In genomic region chr21:33916200-33916567, GRCh38 we compare ENCODE assay signal across 8 cellular contexts. TPM values are rescaled to one million over a fixed set of nuclear protein-coding genes. Genes with fewer than 3 reads are reported as not detected.
DNase-seq lines count a peak whose midpoint lies in the region; ATAC-seq, FAIRE-seq and TF ChIP-seq lines count a peak whose summit lies in the region.

No MANE protein-coding gene starts in this region.

- no peak for DNase-seq in activated T-cell treated with anti-CD3 and anti-CD28 coated beads, Interleukin-2, amount 50 U/mL, for 72 hours
- DNase-seq in activated T-cell treated with anti-CD3 and anti-CD28 coated beads for 4 hours (no peak), adipocyte (ENCODE audit: low read depth) (no peak), HepG2 (ENCODE audit: low spot score) (no peak), upper lobe of left lung (no peak), D341Med (ENCODE audit: low spot score) (no peak), iPS-NIHi11 (ENCODE audit: low spot score) (no peak)

- no peaks in the 10 kb centered on the region for H4K20me1 ChIP-seq in HepG2 (ENCODE audit: insufficient read depth, low read length)

- no TSS peak for BruUV-seq in HepG2 (replicated peaks; lab: Mats Ljungman, UMichigan)

- H3K4me3 ChIP-seq in adipocyte (ENCODE audit: low read length) = peak overlapping the region; percentile 100
- peak overlapping the region; percentile 63 to 95 (median 90) for H3K4me3 ChIP-seq in HepG2 (replicated peaks in 1 of 3; ENCODE audit: insufficient read depth in 1 of 3, low read depth in 2 of 3, low read length in 3 of 3)
- H3K4me3 ChIP-seq in upper lobe of left lung = peak overlapping the region in 3 of 4 donors; percentile 77 to 92 (median 90)

- H3K79me2 ChIP-seq in HepG2 (ENCODE audit: insufficient read depth, low read length) = peaks cover 23% of the 10 kb centered on the region

- no peaks in the 10 kb centered on the region for H3K27me3 Mint-ChIP-seq in activated T-cell treated with anti-CD3 and anti-CD28 coated beads, Interleukin-2, amount 50 U/mL, for 72 hours (ENCODE audit: low read depth)

- TF ChIP-seq POLR2A in HepG2 (IDR thresholded peaks at IDR 0.05; ENCODE audit: insufficient read depth in 1 of 2, low read depth in 2 of 2, low read length in 2 of 2) = no peak
- TF ChIP-seq POLR2A in upper lobe of left lung (IDR thresholded peaks at IDR 0.05) = no peak

- TF ChIP-seq EP300 in HepG2 (IDR thresholded peaks at IDR 0.05; ENCODE audit: low read depth in 2 of 2, low read length in 2 of 2) = no peak
- TF ChIP-seq EP300 in HepG2 (CRISPR knock-in tag; IDR thresholded peaks at IDR 0.05; ENCODE audit: borderline replicate concordance) = no peak
- TF ChIP-seq EP300 in upper lobe of left lung (IDR thresholded peaks at IDR 0.05) = no peak

- POLR2A ChIA-PET in HepG2 (lab: Yijun Ruan, JAX) = no interaction called here

- peak overlapping the region; percentile 87 for H2AFZ ChIP-seq in HepG2 (ENCODE audit: low read length)

- peaks cover 4 to 17% of the 10 kb centered on the region in 2 donors for H3K36me3 Mint-ChIP-seq in activated T-cell treated with anti-CD3 and anti-CD28 coated beads, Interleukin-2, amount 50 U/mL, for 72 hours (ENCODE audit: insufficient read depth in 2 of 2)

- H3K4me1 ChIP-seq in adipocyte (ENCODE audit: control insufficient read depth, insufficient read depth, low read length) (peaks cover 16% of the 10 kb centered on the region), HepG2 (ENCODE audit: insufficient read depth, low read length) (peaks cover 50% of the 10 kb centered on the region), upper lobe of left lung (peaks cover 10 to 20% (median 16%) of the 10 kb centered on the region in 4 donors)

- no peaks in the 10 kb centered on the region for H3K9me3 Mint-ChIP-seq in activated T-cell treated with anti-CD3 and anti-CD28 coated beads, Interleukin-2, amount 50 U/mL, for 72 hours

- no peaks in the 10 kb centered on the region for H3K27me3 ChIP-seq in adipocyte (replicated peaks; ENCODE audit: control insufficient read depth, insufficient read depth, low read length)
- H3K27me3 ChIP-seq in HepG2 (ENCODE audit: control insufficient read depth in 1 of 2, insufficient read depth in 2 of 2, low read length in 2 of 2) = no peaks in the 10 kb centered on the region; a peak in 1 of 5 replicates
- no peaks in the 10 kb centered on the region for H3K27me3 ChIP-seq in upper lobe of left lung

- TF ChIP-seq RAD21 in HepG2 (CRISPR knock-in tag; IDR thresholded peaks at IDR 0.05) = no peak

- intact Hi-C loops in HepG2 (cut with micrococcal nuclease; ENCODE audit: unreplicated experiment) = no loop called here

- H3K4me2 ChIP-seq in HepG2 (ENCODE audit: low read depth, low read length) = peak overlapping the region; percentile 91

- H3K4me1 Mint-ChIP-seq in activated T-cell treated with anti-CD3 and anti-CD28 coated beads, Interleukin-2, amount 50 U/mL, for 72 hours (ENCODE audit: low read depth) = peaks cover 50% of the 10 kb centered on the region

- CTCF ChIA-PET in HepG2 (lab: Yijun Ruan, JAX; ENCODE audit: low intra/inter-chr PET ratio, low total read pairs) = interaction anchor here (1.5 kb wide), 1 partner anchor 432 kb away, joined by 3 read pairs; no protein-coding TSS in a partner anchor

- peak overlapping the region; percentile 100 for H3K27ac Mint-ChIP-seq in activated T-cell treated with anti-CD3 and anti-CD28 coated beads, Interleukin-2, amount 50 U/mL, for 72 hours

- H3K9me3 ChIP-seq in adipocyte (ENCODE audit: control insufficient read depth, low read length) (no peaks in the 10 kb centered on the region), HepG2 (ENCODE audit: low read length) (no peaks in the 10 kb centered on the region), upper lobe of left lung (no peaks in the 10 kb centered on the region)

- no peak for ATAC-seq in activated T-cell treated with anti-CD3 and anti-CD28 coated beads, Interleukin-2, amount 50 U/mL, for 72 hours (replicated peaks in 1 of 2)
- ATAC-seq in HepG2 (peak; percentile 8), upper lobe of left lung (ENCODE audit: low FRiP score in 2 of 2) (no peak), GM21515 (IDR thresholded peaks at IDR 0.05; ENCODE audit: unreplicated experiment) (no peak)

- H3K4me3 Mint-ChIP-seq in activated T-cell treated with anti-CD3 and anti-CD28 coated beads, Interleukin-2, amount 50 U/mL, for 72 hours = peak overlapping the region; percentile 98 to 100

- FAIRE-seq in HepG2 (lab: Jason Lieb, UNC) = no peak

- in situ Hi-C loops in HepG2 (cut with HindIII; ENCODE audit: extremely low pct_ligation_motif_present, low pct_unique_long_range_greater_than_20kb) = no loop called here

- H3K9ac ChIP-seq in adipocyte (ENCODE audit: low read length) (peak overlapping the region; percentile 99), HepG2 (ENCODE audit: insufficient read depth, low read depth, low read length) (peak overlapping the region; percentile 55)

- H3K36me3 ChIP-seq in adipocyte (ENCODE audit: control insufficient read depth, insufficient read depth, low read length, severe bottlenecking) (peaks cover 25% of the 10 kb centered on the region), HepG2 (replicated peaks in 1 of 2; ENCODE audit: control insufficient read depth in 1 of 2, insufficient read depth in 2 of 2, low read length in 2 of 2) (peaks cover 0 to 16% of the 10 kb centered on the region in 2 experiments; a peak in 4 of 5 replicates), upper lobe of left lung (peaks cover 5 to 24% (median 8%) of the 10 kb centered on the region in 4 donors)

- 45% methylated on average over 5 of the region's 5 CpGs for WGBS in HepG2 (ENCODE audit: low lambda C conversion rate)
- 58 to 64% methylated on average over 5 of the region's 5 CpGs for WGBS in upper lobe of left lung, 2 donors

- no peak overlapping the region for H3K27ac ChIP-seq in HepG2 (ENCODE audit: extremely low read length, insufficient read depth, low read length)
- H3K27ac ChIP-seq in upper lobe of left lung = peak overlapping the region; percentile 78 to 96 (median 88)

- TF ChIP-seq CTCF in HepG2 (CRISPR knock-in tag; IDR thresholded peaks at IDR 0.05) = no peak
- no peak for TF ChIP-seq CTCF in upper lobe of left lung (IDR thresholded peaks at IDR 0.05)

TF ChIP-seq in HepG2, 621 proteins besides CTCF, POLR2A, EP300 and RAD21:
- 0 out of 2 replicates have a peak, but pooled peaks have one; percentile 12 for TF ChIP-seq PHF21A (CRISPR knock-in tag; IDR thresholded peaks at IDR 0.05)
- TF ChIP-seq HINFP (CRISPR knock-in tag; IDR thresholded peaks at IDR 0.05; ENCODE audit: low read depth) = no peak

RNA-seq across cellular contexts. Expression of gene ATP5PO, which starts 0.6 kb away (rescaled TPM):
- 100 to 1,000 TPM; 217 to 230 TPM for total RNA-seq in activated T-cell treated with anti-CD3 and anti-CD28 coated beads, Interleukin-2, amount 50 U/mL, for 72 hours
- total RNA-seq in HepG2 (2016; rRNA removed; fragmentation: Illumina TruSeq; extraction: Trizol) (256 and 343 TPM in 2 replicates), upper lobe of left lung (100 to 1,000 TPM in 3 of 6 donors, 10 to 100 TPM in 3; 37.7 to 131 (median 102) TPM)
- 164 and 167 TPM in 2 replicates for total RNA-seq in HepG2 (2016; cell fraction: cytosol; rRNA removed; fragmentation: Illumina TruSeq; extraction: Trizol; ENCODE audit: low read depth)
- total RNA-seq in HepG2 (2016; cell fraction: insoluble cytoplasmic fraction; rRNA removed; fragmentation: Illumina TruSeq; extraction: Trizol) = 249 and 372 TPM in 2 replicates
- 151 and 155 TPM in 2 replicates for total RNA-seq in HepG2 (2016; cell fraction: membrane; rRNA removed; fragmentation: Illumina TruSeq; extraction: Trizol)
- 91.7 and 110 TPM in 2 replicates for total RNA-seq in HepG2 (2016; cell fraction: nucleus; rRNA removed; fragmentation: Illumina TruSeq; extraction: Trizol)
- polyA plus RNA-seq in HepG2 (2011; rRNA removed) = 210 and 297 TPM in 2 replicates
- polyA plus RNA-seq in HepG2 (2011; cell fraction: cytosol; rRNA removed) = 191 and 238 TPM in 2 replicates
- 57.6 and 58.8 TPM in 2 replicates for polyA plus RNA-seq in HepG2 (2011; cell fraction: nucleus; rRNA removed)
- 189 and 218 TPM in 2 replicates for polyA plus RNA-seq in HepG2 (2012)
- polyA plus RNA-seq in HepG2 (2016; cell fraction: cytosol; fragmentation: Illumina TruSeq; extraction: Trizol; ENCODE audit: low read depth) = 156 and 166 TPM in 2 replicates
- polyA plus RNA-seq in HepG2 (2016; cell fraction: insoluble cytoplasmic fraction; fragmentation: Illumina TruSeq; extraction: Trizol; ENCODE audit: low read depth) = 387 and 430 TPM in 2 replicates
- polyA plus RNA-seq in HepG2 (2016; cell fraction: membrane; fragmentation: Illumina TruSeq; extraction: Trizol; ENCODE audit: low read depth) = 145 and 159 TPM in 2 replicates
- polyA plus RNA-seq in HepG2 (2016; cell fraction: nucleus; fragmentation: Illumina TruSeq; extraction: Trizol; ENCODE audit: insufficient read depth, low read depth) = 154 and 160 TPM in 2 replicates
- polyA minus RNA-seq in HepG2 (2011; rRNA and poly(A)+ RNA removed; ENCODE audit: low replicate concordance) = 48.9 and 100 TPM in 2 replicates
- polyA minus RNA-seq in HepG2 (2011; cell fraction: cytosol; rRNA and poly(A)+ RNA removed) = 42.2 and 52.1 TPM in 2 replicates
- 34.6 and 39.2 TPM in 2 replicates for polyA minus RNA-seq in HepG2 (2011; cell fraction: nucleus; rRNA and poly(A)+ RNA removed)
